ENCODE assay signal across 19 cellular contexts in genomic region chr3:80663426-80663825, GRCh38.
DNase-seq lines count a peak whose midpoint lies in the region; ATAC-seq lines count a peak whose summit lies in the region.
"Had no signal": no experiment of that assay in that cellular context is flagged by ENCODE, and none has a peak within 500 bp of the region (broad histone marks: within the 10 kb centered on the region; RNA-seq: fewer than 3 reads in every experiment).

No MANE protein-coding gene starts in this region.

- no peaks in the 10 kb centered on the region for H3K27me3 ChIP-seq in ACC112 (ENCODE audit: insufficient read depth, low read length)
- H3K27me3 ChIP-seq in CD8-positive, alpha-beta memory T cell (ENCODE audit: insufficient read depth, low read length, poor library complexity, severe bottlenecking): no peaks in the 10 kb centered on the region

- H3K79me2 ChIP-seq in ACC112 (ENCODE audit: control insufficient read depth, insufficient read depth, low read length, unreplicated experiment): no peaks in the 10 kb centered on the region

- ATAC-seq in HG02588 (IDR thresholded peaks at IDR 0.05; ENCODE audit: unreplicated experiment): no peak
- ATAC-seq: A549, GM12878 had no signal

- DNase-seq in NCI-H1417 (lab: John Stamatoyannopoulos, UW) (peak in 2 of 3 experiments; percentile 3 to 70), NCI-H748 treated with DMSO at 0.1 percent for 48 hours (lab: John Stamatoyannopoulos, UW) (peak; percentile 3), putamen (ENCODE audit: low spot score) (peak; percentile 31), germinal center (ENCODE audit: low spot score) (no peak)
- DNase-seq in CD8-positive, alpha-beta memory T cell: no peak
- DNase-seq: 8988T; C1 segment of cervical spinal cord; Caco-2; CD4-positive, alpha-beta memory T cell; DMS79; EL; GDM1; GOT3; HFFc6 had no signal

- H3K4me1 Mint-ChIP-seq in CD8-positive, alpha-beta memory T cell: no peaks in the 10 kb centered on the region
- H3K4me1 Mint-ChIP-seq: CD4-positive, alpha-beta memory T cell had no signal

- H3K27ac Mint-ChIP-seq in CD8-positive, alpha-beta memory T cell: no peak overlapping the region
- H3K27ac Mint-ChIP-seq: CD4-positive, alpha-beta memory T cell; HFFc6 had no signal

- POLR2A ChIA-PET in CD8-positive, alpha-beta memory T cell (lab: Charles Lee): no interaction called here

- no peaks in the 10 kb centered on the region for H3K36me3 Mint-ChIP-seq in CD8-positive, alpha-beta memory T cell
- H3K36me3 Mint-ChIP-seq: CD4-positive, alpha-beta memory T cell had no signal

- H3K9me3 Mint-ChIP-seq in CD8-positive, alpha-beta memory T cell: peaks cover 8 to 33% (median 15%) of the 10 kb centered on the region in 5 donors

- H3K4me3 ChIP-seq in ACC112 (ENCODE audit: low read depth, low read length): no peak overlapping the region
- H3K4me3 ChIP-seq in CD8-positive, alpha-beta memory T cell (ENCODE audit: low read length): no peak overlapping the region
- H3K4me3 ChIP-seq: A549, GM12878, HAP-1 had no signal

- no peaks in the 10 kb centered on the region for H3K27me3 Mint-ChIP-seq in CD8-positive, alpha-beta memory T cell
- H3K27me3 Mint-ChIP-seq: CD4-positive, alpha-beta memory T cell had no signal

- H3K36me3 ChIP-seq in ACC112 (ENCODE audit: insufficient read depth, low read length): no peaks in the 10 kb centered on the region
- H3K36me3 ChIP-seq in CD8-positive, alpha-beta memory T cell (ENCODE audit: insufficient read depth, low read length): no peaks in the 10 kb centered on the region
- H3K36me3 ChIP-seq: HAP-1 had no signal

- no peaks in the 10 kb centered on the region for H3K9me3 ChIP-seq in CD8-positive, alpha-beta memory T cell (ENCODE audit: low read length)

- H3K4me1 ChIP-seq in ACC112 (ENCODE audit: control insufficient read depth, insufficient read depth, low read length, unreplicated experiment): no peaks in the 10 kb centered on the region
- H3K4me1 ChIP-seq in CD8-positive, alpha-beta memory T cell (ENCODE audit: insufficient read depth, low read length): no peaks in the 10 kb centered on the region
- H3K4me1 ChIP-seq: A549, Caco-2, HAP-1 had no signal

- no peak overlapping the region for H3K27ac ChIP-seq in ACC112 (ENCODE audit: low read depth, low read length)
- H3K27ac ChIP-seq in CD8-positive, alpha-beta memory T cell (ENCODE audit: low read depth, low read length): no peak overlapping the region
- H3K27ac ChIP-seq: A549 had no signal

- peak overlapping the region; percentile 20 for H2AFZ ChIP-seq in ACC112 (ENCODE audit: low read length, unreplicated experiment)

- no peak overlapping the region for H3K4me3 Mint-ChIP-seq in CD8-positive, alpha-beta memory T cell
- H3K4me3 Mint-ChIP-seq: CD4-positive, alpha-beta memory T cell; HFFc6 had no signal

- CTCF ChIA-PET in CD8-positive, alpha-beta memory T cell (lab: Charles Lee): no interaction called here

Comparison
In these comparisons a context has a peak if more than half of its experiments do, and no peak if none do; other contexts are left out.
1. DNase-seq: peak in NCI-H1417 (2 of 3), NCI-H748 treated with DMSO at 0.1 percent for 48 hours (single experiment) and putamen (single experiment); none in CD8-positive, alpha-beta memory T cell (0 of 5) and germinal center (single experiment).